In the genomic region with DNA sequence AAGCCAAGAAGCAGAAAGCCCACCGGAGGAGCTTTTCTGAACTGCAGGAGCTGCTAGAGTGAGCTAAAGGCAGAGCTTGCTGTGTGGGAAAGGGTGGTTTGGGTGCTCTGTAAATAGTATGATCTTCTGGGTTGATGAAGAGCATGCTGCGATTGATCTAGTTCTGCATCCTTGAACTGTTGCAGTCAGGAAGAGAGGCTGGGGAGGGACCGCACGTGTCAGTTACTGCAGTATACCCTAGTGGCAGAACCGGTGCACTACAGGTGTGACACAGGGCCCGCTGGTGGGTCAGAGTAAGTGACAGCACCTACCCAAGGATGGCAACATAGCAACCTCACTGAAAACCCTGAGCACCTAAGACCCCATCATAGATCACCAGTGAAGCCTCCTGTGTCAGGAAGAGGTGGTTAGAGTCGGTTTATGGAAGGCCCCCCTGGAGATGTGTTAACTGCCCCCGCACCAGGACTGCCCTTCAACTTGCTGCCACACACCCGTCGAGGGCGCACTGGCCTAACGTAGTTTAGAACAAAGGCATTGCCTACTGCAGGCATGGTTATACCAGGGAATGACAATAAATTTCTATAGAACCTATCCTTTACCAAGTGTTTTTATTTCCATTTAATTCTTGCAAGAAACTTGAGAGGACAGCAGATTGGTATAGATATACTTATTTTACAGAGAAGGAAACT, we compare ENCODE assay signal across 8 cellular contexts.
A peak's percentile ranks its signal among the peaks of the same experiment; 100 is the strongest.
DNase-seq lines count a peak whose midpoint lies in the region; ATAC-seq and TF ChIP-seq lines count a peak whose summit lies in the region.

No MANE protein-coding gene starts in this region.

- no peaks in the 10 kb centered on the region for H3K9me3 ChIP-seq in suprapubic skin

- no peak overlapping the region for H3K4me3 Mint-ChIP-seq in naive B cell

- no peaks in the 10 kb centered on the region for H3K4me1 ChIP-seq in suprapubic skin

- DNase-seq in SKM-1 (lab: John Stamatoyannopoulos, UW; ENCODE audit: unreplicated experiment) (peak; percentile 59), naive B cell (peak; percentile 33), EL (no peak), suprapubic skin (ENCODE audit: low spot score in 2 of 2) (no peak)
- peak in 1 of 2 donors; percentile 70 for DNase-seq in activated naive CD4-positive, alpha-beta T cell treated with anti-CD3 and anti-CD28 coated beads, Interleukin-2, amount 50 U/mL, for 72 hours (ENCODE audit: low spot score in 2 of 2)

- H3K36me3 ChIP-seq in suprapubic skin: no peaks in the 10 kb centered on the region

- ATAC-seq in GM18502 (IDR thresholded peaks at IDR 0.05; ENCODE audit: poor library complexity, unreplicated experiment) (peak; percentile 90), HG02973 (IDR thresholded peaks at IDR 0.05; ENCODE audit: unreplicated experiment) (peak; percentile 74), naive B cell (ENCODE audit: low read depth in 2 of 2) (peak; percentile 76 to 89), HG02938 (IDR thresholded peaks at IDR 0.05; ENCODE audit: unreplicated experiment) (no peak)
- ATAC-seq in activated naive CD4-positive, alpha-beta T cell treated with anti-CD3 and anti-CD28 coated beads, Interleukin-2, amount 50 U/mL, for 72 hours: peak; percentile 73 to 89

- H3K36me3 Mint-ChIP-seq in activated naive CD4-positive, alpha-beta T cell treated with anti-CD3 and anti-CD28 coated beads, Interleukin-2, amount 50 U/mL, for 72 hours: no peaks in the 10 kb centered on the region
- no peaks in the 10 kb centered on the region for H3K36me3 Mint-ChIP-seq in naive B cell

- peaks cover 6% of the 10 kb centered on the region for H3K27me3 ChIP-seq in suprapubic skin

- H3K27ac Mint-ChIP-seq in activated naive CD4-positive, alpha-beta T cell treated with anti-CD3 and anti-CD28 coated beads, Interleukin-2, amount 50 U/mL, for 72 hours: no peak overlapping the region
- no peak overlapping the region for H3K27ac Mint-ChIP-seq in naive B cell

- H3K4me1 Mint-ChIP-seq in naive B cell: peaks cover 0 to 5% (median 4%) of the 10 kb centered on the region in 3 donors

- peak in 1 of 2 donors; percentile 40 for TF ChIP-seq CTCF in suprapubic skin (IDR thresholded peaks at IDR 0.05)

- WGBS in suprapubic skin: 47% methylated on average over 11 of the region's 12 CpGs

- TF ChIP-seq EP300 in suprapubic skin (IDR thresholded peaks at IDR 0.05): no peak

- H3K4me3 ChIP-seq in suprapubic skin: no peak overlapping the region

- no peak for TF ChIP-seq POLR2A in suprapubic skin (IDR thresholded peaks at IDR 0.05)

- H3K27ac ChIP-seq in suprapubic skin: no peak overlapping the region

- peaks cover 26 to 52% (median 31%) of the 10 kb centered on the region in 3 donors for H3K27me3 Mint-ChIP-seq in naive B cell

- no peaks in the 10 kb centered on the region for H3K9me3 Mint-ChIP-seq in activated naive CD4-positive, alpha-beta T cell treated with anti-CD3 and anti-CD28 coated beads, Interleukin-2, amount 50 U/mL, for 72 hours
- H3K9me3 Mint-ChIP-seq in naive B cell: no peaks in the 10 kb centered on the region

Comparison
In these comparisons a context has a peak if more than half of its experiments do, and no peak if none do; other contexts are left out.
1. DNase-seq: peak in SKM-1 (single experiment) and naive B cell (single experiment); none in EL (single experiment) and suprapubic skin (0 of 2).